9 cellular contexts compared by ENCODE assay signal in the genomic region with DNA sequence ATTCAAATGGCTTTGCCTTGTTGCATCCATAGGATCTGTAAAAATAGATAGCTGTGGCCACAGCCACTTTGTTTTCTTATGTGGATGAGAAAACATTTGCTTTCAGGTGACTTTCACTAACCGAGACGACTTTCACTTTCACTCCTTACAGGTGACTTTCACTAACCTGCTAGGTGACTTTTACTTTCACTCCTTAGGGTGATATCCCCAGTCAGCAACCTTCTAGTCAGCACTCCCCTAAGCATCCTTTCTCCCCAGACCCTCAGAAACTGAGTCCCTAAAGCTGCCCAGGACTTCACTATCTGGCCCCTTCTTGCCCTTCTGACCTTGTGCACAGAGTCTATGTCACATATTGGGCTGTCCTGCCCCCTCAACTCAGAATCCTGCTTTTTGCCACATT.
DNase-seq lines count a peak whose midpoint lies in the region; ATAC-seq and TF ChIP-seq lines count a peak whose summit lies in the region.
"Had no signal": no experiment of that assay in that cellular context is flagged by ENCODE, and none has a peak within 500 bp of the region (broad histone marks: within the 10 kb centered on the region; RNA-seq: fewer than 3 reads in every experiment).

No MANE protein-coding gene starts in this region.

- no peaks in the 10 kb centered on the region for H3K27me3 Mint-ChIP-seq in stimulated activated naive CD8-positive, alpha-beta T cell treated with anti-CD3 and anti-CD28 coated beads, Interleukin-15, Interleukin-2, amounts not matched to agents 100 ng/mL and 50 ng/mL, for 24 hours
- H3K27me3 Mint-ChIP-seq in MCF 10A (ENCODE audit: insufficient read depth, unreplicated experiment) = peaks cover 24% of the 10 kb centered on the region

- intact Hi-C loops in MCF 10A (cut with micrococcal nuclease) = no loop called here
- intact Hi-C loops in lower leg skin (cut with DNase I; ENCODE audit: low total_unique reads) = no loop called here

- no peaks in the 10 kb centered on the region for H3K9me3 Mint-ChIP-seq in stimulated activated naive CD8-positive, alpha-beta T cell treated with anti-CD3 and anti-CD28 coated beads, Interleukin-15, Interleukin-2, amounts not matched to agents 100 ng/mL and 50 ng/mL, for 24 hours
- no peaks in the 10 kb centered on the region for H3K9me3 Mint-ChIP-seq in MCF 10A (ENCODE audit: unreplicated experiment)
- H3K9me3 Mint-ChIP-seq: T-helper 1 cell treated with Interleukin-12 subunit alpha and Interleukin-12 subunit beta and Interleukin-4 antibody, amounts not matched to agents 30 μg/mL and 1 μg/mL, for 36 hours had no signal

- 42 to 50% methylated on average over 2 of the region's 2 CpGs for WGBS in lower leg skin, 2 donors

- no peak overlapping the region for H3K27ac Mint-ChIP-seq in stimulated activated naive CD8-positive, alpha-beta T cell treated with anti-CD3 and anti-CD28 coated beads, Interleukin-15, Interleukin-2, amounts not matched to agents 100 ng/mL and 50 ng/mL, for 24 hours
- H3K27ac Mint-ChIP-seq in MCF 10A (ENCODE audit: low read depth, unreplicated experiment) = no peak overlapping the region
- H3K27ac Mint-ChIP-seq: T-helper 1 cell treated with Interleukin-12 subunit alpha and Interleukin-12 subunit beta and Interleukin-4 antibody, amounts not matched to agents 30 μg/mL and 1 μg/mL, for 36 hours had no signal

- H3K36me3 Mint-ChIP-seq in stimulated activated naive CD8-positive, alpha-beta T cell treated with anti-CD3 and anti-CD28 coated beads, Interleukin-15, Interleukin-2, amounts not matched to agents 100 ng/mL and 50 ng/mL, for 24 hours (ENCODE audit: low read depth) = no peaks in the 10 kb centered on the region
- no peaks in the 10 kb centered on the region for H3K36me3 Mint-ChIP-seq in MCF 10A (ENCODE audit: insufficient read depth, unreplicated experiment)

- TF ChIP-seq CTCF in MCF 10A (IDR thresholded peaks at IDR 0.05; ENCODE audit: unreplicated experiment) (no peak), lower leg skin (IDR thresholded peaks at IDR 0.05) (no peak)

- TF ChIP-seq POLR2A in lower leg skin (IDR thresholded peaks at IDR 0.05) = no peak

- H3K4me3 Mint-ChIP-seq in stimulated activated naive CD8-positive, alpha-beta T cell treated with anti-CD3 and anti-CD28 coated beads, Interleukin-15, Interleukin-2, amounts not matched to agents 100 ng/mL and 50 ng/mL, for 24 hours = peak overlapping the region; percentile 2
- no peak overlapping the region for H3K4me3 Mint-ChIP-seq in MCF 10A (ENCODE audit: unreplicated experiment)
- H3K4me3 Mint-ChIP-seq: T-helper 1 cell treated with Interleukin-12 subunit alpha and Interleukin-12 subunit beta and Interleukin-4 antibody, amounts not matched to agents 30 μg/mL and 1 μg/mL, for 36 hours had no signal

- H3K4me1 Mint-ChIP-seq in stimulated activated naive CD8-positive, alpha-beta T cell treated with anti-CD3 and anti-CD28 coated beads, Interleukin-15, Interleukin-2, amounts not matched to agents 100 ng/mL and 50 ng/mL, for 24 hours (ENCODE audit: low read depth) = peaks cover 11% of the 10 kb centered on the region
- no peaks in the 10 kb centered on the region for H3K4me1 Mint-ChIP-seq in MCF 10A (ENCODE audit: insufficient read depth, unreplicated experiment)

- DNase-seq in stimulated activated naive CD8-positive, alpha-beta T cell treated with anti-CD3 and anti-CD28 coated beads, Interleukin-15, Interleukin-2, amounts not matched to agents 100 U/mL and 50 U/mL, for 24 hours = no peak
- DNase-seq in MCF 10A (ENCODE audit: unreplicated experiment) (peak; percentile 15), T1000 (lab: John Stamatoyannopoulos, UW) (no peak), lower leg skin (ENCODE audit: low spot score in 2 of 2) (no peak), NCI-H2081 treated with DMSO at 0.1 percent for 48 hours (lab: John Stamatoyannopoulos, UW) (no peak)
- DNase-seq in activated T-cell treated with anti-CD3 and anti-CD28 coated beads, Interleukin-2, amount 50 U/mL, for 48 hours = no peak

- no peak for ATAC-seq in stimulated activated naive CD8-positive, alpha-beta T cell treated with anti-CD3 and anti-CD28 coated beads, Interleukin-15, Interleukin-2, amounts not matched to agents 100 U/mL and 50 U/mL, for 24 hours
- peak; percentile 87 for ATAC-seq in HG03103 (IDR thresholded peaks at IDR 0.05; ENCODE audit: low read depth, unreplicated experiment)

- BruUV-seq in MCF 10A (replicated peaks; lab: Mats Ljungman, UMichigan) = no TSS peak

- CTCF ChIA-PET in MCF 10A (lab: Yijun Ruan, JAX) = interaction anchor here (0.5 to 0.7 kb wide), 2 partner anchors 110 to 111 kb away, joined by 3 to 4 read pairs; no protein-coding TSS in a partner anchor

- POLR2A ChIA-PET in MCF 10A (lab: Yijun Ruan, JAX) = no interaction called here

- H3K4me3 ChIP-seq in lower leg skin (ENCODE audit: low read depth, poor library complexity, severe bottlenecking) = no peak overlapping the region
